In genomic region chr6:154197176-154197850, GRCh38 we compare ENCODE assay signal across 12 cellular contexts.
DNase-seq lines count a peak whose midpoint lies in the region; FAIRE-seq and TF ChIP-seq lines count a peak whose summit lies in the region.
"Had no signal": no experiment of that assay in that cellular context is flagged by ENCODE, and none has a peak within 500 bp of the region (broad histone marks: within the 10 kb centered on the region; RNA-seq: fewer than 3 reads in every experiment).

No MANE protein-coding gene starts in this region.

- DNase-seq in AG08395 (ENCODE audit: low spot score) (peak; percentile 44), ELR (ENCODE audit: low read depth) (peak; percentile 37), left kidney (ENCODE audit: low read depth, low spot score) (peak; percentile 11), small intestine (no peak), erythroblast (lab: John Stamatoyannopoulos, UW) (no peak), GM19240 (ENCODE audit: insufficient read length, low spot score) (no peak), GM03348 (ENCODE audit: low spot score) (no peak)
- DNase-seq: endodermal cell, left cardiac atrium, right lobe of liver had no signal

- no peaks in the 10 kb centered on the region for H3K36me3 ChIP-seq in small intestine (ENCODE audit: control insufficient read depth in 2 of 2, insufficient read depth in 2 of 2, low read length in 2 of 2)
- H3K36me3 ChIP-seq: right lobe of liver had no signal

- TF ChIP-seq POLR2A in erythroblast (IDR thresholded peaks at IDR 0.05; ENCODE audit: low read length), result no peak

- no peaks in the 10 kb centered on the region for H3K4me1 ChIP-seq in small intestine (ENCODE audit: control insufficient read depth in 2 of 2, insufficient read depth in 1 of 2, low read depth in 1 of 2, low read length in 1 of 2)
- H3K4me1 ChIP-seq: right lobe of liver had no signal

- no peaks in the 10 kb centered on the region for H3K27me3 ChIP-seq in small intestine (ENCODE audit: control insufficient read depth in 2 of 2, insufficient read depth in 2 of 2, low read length in 2 of 2)
- H3K27me3 ChIP-seq: right lobe of liver had no signal

- FAIRE-seq in small intestine (lab: Jason Lieb, UNC), result no peak
- FAIRE-seq: HTR-8/SVneo had no signal

- no peaks in the 10 kb centered on the region for H3K9me3 ChIP-seq in small intestine (ENCODE audit: control insufficient read depth, low read depth)
- H3K9me3 ChIP-seq: right lobe of liver had no signal

- no peak overlapping the region for H3K4me3 ChIP-seq in small intestine (ENCODE audit: low read depth in 1 of 2, low read length in 2 of 2)
- H3K4me3 ChIP-seq: right lobe of liver had no signal

- peak overlapping the region; percentile 59 for H3K27ac ChIP-seq in angular gyrus (ENCODE audit: low read depth, low read length)
- H3K27ac ChIP-seq in small intestine (ENCODE audit: low read depth in 1 of 2, low read length in 1 of 2), result no peak overlapping the region
- H3K27ac ChIP-seq: right lobe of liver had no signal

Comparison
In these comparisons a context has a peak if more than half of its experiments do, and no peak if none do; other contexts are left out.
1. DNase-seq: peak in AG08395 (single experiment), ELR (single experiment) and left kidney (single experiment); none in small intestine (single experiment), erythroblast (0 of 2), GM19240 (single experiment) and GM03348 (single experiment).